22 cellular contexts compared by ENCODE assay signal in the genomic region with DNA sequence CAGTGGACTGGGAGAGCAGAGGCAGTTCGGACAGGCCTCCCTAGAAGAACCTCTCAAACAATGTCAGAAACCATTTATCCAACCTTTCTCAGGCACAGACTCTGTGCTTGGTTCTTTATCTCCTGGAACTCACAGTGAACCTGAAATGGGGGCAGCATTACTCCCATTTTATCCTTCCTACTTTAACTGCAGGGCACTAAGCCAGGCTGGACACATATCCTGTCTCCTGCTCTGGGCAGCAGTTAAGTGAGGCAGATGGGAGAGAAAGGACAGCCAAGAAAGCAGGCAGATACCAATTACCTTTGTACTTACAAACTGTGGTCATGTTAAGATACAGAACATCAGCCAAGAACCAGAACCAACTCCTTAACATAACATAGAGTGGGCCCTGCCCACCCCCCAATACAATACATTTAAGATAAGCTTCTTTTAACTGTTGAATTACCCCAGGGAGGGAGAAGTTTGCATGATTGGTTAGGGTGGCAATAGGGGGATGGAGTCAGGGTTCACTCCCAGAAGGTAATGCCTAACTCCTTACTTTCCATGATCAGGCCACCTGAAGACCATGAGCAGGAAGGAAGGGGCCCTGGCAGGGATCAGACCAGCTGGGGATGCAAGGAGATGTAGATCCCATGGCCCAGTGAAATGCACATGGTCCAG. TPM values are rescaled to one million over a fixed set of nuclear protein-coding genes. Genes with fewer than 3 reads are reported as not detected.
DNase-seq lines count a peak whose midpoint lies in the region; ATAC-seq lines count a peak whose summit lies in the region.
"Had no signal": no experiment of that assay in that cellular context is flagged by ENCODE, and none has a peak within 500 bp of the region (broad histone marks: within the 10 kb centered on the region; RNA-seq: fewer than 3 reads in every experiment).

No MANE protein-coding gene starts in this region.

- no peaks in the 10 kb centered on the region for H3K27me3 Mint-ChIP-seq in stimulated activated naive CD8-positive, alpha-beta T cell treated with anti-CD3 and anti-CD28 coated beads, Interleukin-15, amount 100 ng/mL, for 72 hours
- H3K27me3 Mint-ChIP-seq in activated naive CD8-positive, alpha-beta T cell treated with anti-CD3 and anti-CD28 coated beads, Interleukin-2, amount 10 ng/mL, durations not matched to agents 7 days and 5 days = no peaks in the 10 kb centered on the region
- H3K27me3 Mint-ChIP-seq: CD4-positive, alpha-beta memory T cell had no signal

- intact Hi-C loops in Right ventricle myocardium superior (cut with DNase I) = no loop called here

- POLR2A ChIA-PET in activated naive CD8-positive, alpha-beta T cell treated with anti-CD3 and anti-CD28 coated beads, Interleukin-2, amount 10 ng/mL, durations not matched to agents 7 days and 5 days (lab: Charles Lee) = interaction anchor here (1.1 kb wide), 1 partner anchor 49 kb away, joined by 3 read pairs; a partner anchor contains a TSS

- ATAC-seq in stimulated activated naive CD8-positive, alpha-beta T cell treated with anti-CD3 and anti-CD28 coated beads, Interleukin-15, amount 100 ng/mL, for 72 hours = peak; percentile 18
- no peak for ATAC-seq in stimulated activated naive CD8-positive, alpha-beta T cell treated with anti-CD3 and anti-CD28 coated beads, Interleukin-15, Interleukin-2, amounts not matched to agents 100 U/mL and 50 U/mL, for 24 hours
- ATAC-seq in activated naive CD8-positive, alpha-beta T cell treated with anti-CD3 and anti-CD28 coated beads, Interleukin-2, amount 10 ng/mL, durations not matched to agents 7 days and 5 days (ENCODE audit: low read depth) = no peak
- ATAC-seq in Right ventricle myocardium superior (ENCODE audit: poor library complexity) (peak; percentile 68), HG02763 (IDR thresholded peaks at IDR 0.05; ENCODE audit: unreplicated experiment) (no peak), GM21717 (IDR thresholded peaks at IDR 0.05; ENCODE audit: unreplicated experiment) (no peak)
- ATAC-seq: stimulated activated effector memory CD8-positive, alpha-beta T cell treated with anti-CD3 and anti-CD28 coated beads, Interleukin-12 subunit alpha, Interleukin-12 subunit beta, amount 100 ng/mL, for 72 hours had no signal

- H3K4me1 Mint-ChIP-seq in stimulated activated naive CD8-positive, alpha-beta T cell treated with anti-CD3 and anti-CD28 coated beads, Interleukin-15, amount 100 ng/mL, for 72 hours = no peaks in the 10 kb centered on the region
- H3K4me1 Mint-ChIP-seq in activated naive CD8-positive, alpha-beta T cell treated with anti-CD3 and anti-CD28 coated beads, Interleukin-2, amount 10 ng/mL, durations not matched to agents 7 days and 5 days = peaks cover 2% of the 10 kb centered on the region
- H3K4me1 Mint-ChIP-seq: CD4-positive, alpha-beta memory T cell; stimulated activated effector memory CD8-positive, alpha-beta T cell treated with anti-CD3 and anti-CD28 coated beads, Interleukin-12 subunit alpha, Interleukin-12 subunit beta, amount 100 ng/mL, for 72 hours had no signal

- H3K4me3 Mint-ChIP-seq in stimulated activated naive CD8-positive, alpha-beta T cell treated with anti-CD3 and anti-CD28 coated beads, Interleukin-15, amount 100 ng/mL, for 72 hours = no peak overlapping the region
- no peak overlapping the region for H3K4me3 Mint-ChIP-seq in activated naive CD8-positive, alpha-beta T cell treated with anti-CD3 and anti-CD28 coated beads, Interleukin-2, amount 10 ng/mL, durations not matched to agents 7 days and 5 days
- H3K4me3 Mint-ChIP-seq: activated naive CD4-positive, alpha-beta T cell treated with anti-CD3 and anti-CD28 coated beads for 36 hours; CD4-positive, alpha-beta memory T cell; nephron; stimulated activated effector memory CD8-positive, alpha-beta T cell treated with anti-CD3 and anti-CD28 coated beads, Interleukin-12 subunit alpha, Interleukin-12 subunit beta, amount 100 ng/mL, for 72 hours had no signal

- H3K36me3 Mint-ChIP-seq in activated naive CD8-positive, alpha-beta T cell treated with anti-CD3 and anti-CD28 coated beads, Interleukin-2, amount 10 ng/mL, durations not matched to agents 7 days and 5 days = peaks cover 12% of the 10 kb centered on the region

- DNase-seq in stimulated activated naive CD8-positive, alpha-beta T cell treated with anti-CD3 and anti-CD28 coated beads, Interleukin-15, amount 100 ng/mL, for 72 hours = no peak
- no peak for DNase-seq in stimulated activated naive CD8-positive, alpha-beta T cell treated with anti-CD3 and anti-CD28 coated beads, Interleukin-15, Interleukin-2, amounts not matched to agents 100 U/mL and 50 U/mL, for 24 hours
- no peak for DNase-seq in activated naive CD8-positive, alpha-beta T cell treated with anti-CD3 and anti-CD28 coated beads, Interleukin-2, amount 10 ng/mL, durations not matched to agents 7 days and 5 days
- DNase-seq in Right ventricle myocardium superior = no peak
- no peak for DNase-seq in inferior parietal cortex (ENCODE audit: extremely low spot score)
- no peak for DNase-seq in NCI-H1694 (lab: John Stamatoyannopoulos, UW)
- DNase-seq: activated CD4-positive, alpha-beta T cell treated with anti-CD3 and anti-CD28 coated beads for 48 hours; activated naive CD4-positive, alpha-beta T cell treated with anti-CD3 and anti-CD28 coated beads for 36 hours; CD4-positive, alpha-beta memory T cell; DMS79; HCEC 1CT; NCI-H1930; stimulated activated CD4-positive, alpha-beta T cell treated with anti-CD3 and anti-CD28 coated beads, Interleukin-12 subunit alpha, Interleukin-12 subunit beta, amount 100 ng/mL, for 4 hours had no signal

- H3K9me3 Mint-ChIP-seq in stimulated activated naive CD8-positive, alpha-beta T cell treated with anti-CD3 and anti-CD28 coated beads, Interleukin-15, amount 100 ng/mL, for 72 hours = no peaks in the 10 kb centered on the region
- no peaks in the 10 kb centered on the region for H3K9me3 Mint-ChIP-seq in activated naive CD8-positive, alpha-beta T cell treated with anti-CD3 and anti-CD28 coated beads, Interleukin-2, amount 10 ng/mL, durations not matched to agents 7 days and 5 days
- H3K9me3 Mint-ChIP-seq: activated naive CD4-positive, alpha-beta T cell treated with anti-CD3 and anti-CD28 coated beads for 36 hours; CD4-positive, alpha-beta memory T cell; stimulated activated effector memory CD8-positive, alpha-beta T cell treated with anti-CD3 and anti-CD28 coated beads, Interleukin-12 subunit alpha, Interleukin-12 subunit beta, amount 100 ng/mL, for 72 hours had no signal

- peak overlapping the region in 1 of 2 donors; percentile 50 for H3K27ac Mint-ChIP-seq in stimulated activated naive CD8-positive, alpha-beta T cell treated with anti-CD3 and anti-CD28 coated beads, Interleukin-15, amount 100 ng/mL, for 72 hours
- H3K27ac Mint-ChIP-seq in activated naive CD8-positive, alpha-beta T cell treated with anti-CD3 and anti-CD28 coated beads, Interleukin-2, amount 10 ng/mL, durations not matched to agents 7 days and 5 days = peak overlapping the region; percentile 16
- H3K27ac Mint-ChIP-seq: activated naive CD4-positive, alpha-beta T cell treated with anti-CD3 and anti-CD28 coated beads for 36 hours; nephron; stimulated activated effector memory CD8-positive, alpha-beta T cell treated with anti-CD3 and anti-CD28 coated beads, Interleukin-12 subunit alpha, Interleukin-12 subunit beta, amount 100 ng/mL, for 72 hours had no signal

RNA-seq across cellular contexts. Expression of a gene that starts 10.9 kb away (rescaled TPM):
- total RNA-seq in activated naive CD8-positive, alpha-beta T cell treated with anti-CD3 and anti-CD28 coated beads, Interleukin-2, amount 10 ng/mL, durations not matched to agents 7 days and 5 days = 1 to 10 TPM; 1.1 to 1.8 TPM
- 0.35 TPM for total RNA-seq in Right ventricle myocardium superior
- total RNA-seq: A673, mesenteric fat pad, NCI-H460, pulmonary artery endothelial cell had no signal

RNA-seq across cellular contexts. Expression of a gene that starts 27.9 kb away (rescaled TPM):
- total RNA-seq in activated naive CD8-positive, alpha-beta T cell treated with anti-CD3 and anti-CD28 coated beads, Interleukin-2, amount 10 ng/mL, durations not matched to agents 7 days and 5 days = 10 to 100 TPM; 59.0 to 59.1 TPM
- total RNA-seq in Right ventricle myocardium superior = 78.1 TPM

RNA-seq across cellular contexts. Expression of a gene that starts 35.6 kb away (rescaled TPM):
- total RNA-seq in activated naive CD8-positive, alpha-beta T cell treated with anti-CD3 and anti-CD28 coated beads, Interleukin-2, amount 10 ng/mL, durations not matched to agents 7 days and 5 days = not detected
- total RNA-seq in Right ventricle myocardium superior = 5.1 TPM
- total RNA-seq: A673; activated naive CD4-positive, alpha-beta T cell treated with anti-CD3 and anti-CD28 coated beads for 36 hours; CD4-positive, alpha-beta memory T cell; epithelial cell of proximal tubule; NCI-H460; pulmonary artery endothelial cell had no signal

RNA-seq across cellular contexts. Expression of a gene that starts 44.1 kb away (rescaled TPM):
- total RNA-seq in activated naive CD8-positive, alpha-beta T cell treated with anti-CD3 and anti-CD28 coated beads, Interleukin-2, amount 10 ng/mL, durations not matched to agents 7 days and 5 days = not detected
- 31.7 TPM for total RNA-seq in Right ventricle myocardium superior
- total RNA-seq: CD4-positive, alpha-beta memory T cell had no signal

RNA-seq across cellular contexts. Expression of a gene that starts 49.1 kb away (rescaled TPM):
- total RNA-seq in activated naive CD8-positive, alpha-beta T cell treated with anti-CD3 and anti-CD28 coated beads, Interleukin-2, amount 10 ng/mL, durations not matched to agents 7 days and 5 days = 10 to 100 TPM; 17.3 to 19.6 TPM
- total RNA-seq in Right ventricle myocardium superior = 10.4 TPM

Comparison
In these comparisons a context has a peak if more than half of its experiments do, and no peak if none do; other contexts are left out.
1. ATAC-seq: peak in stimulated activated naive CD8-positive, alpha-beta T cell treated with anti-CD3 and anti-CD28 coated beads, Interleukin-15, amount 100 ng/mL, for 72 hours (single experiment) and Right ventricle myocardium superior (single experiment); none in stimulated activated naive CD8-positive, alpha-beta T cell treated with anti-CD3 and anti-CD28 coated beads, Interleukin-15, Interleukin-2, amounts not matched to agents 100 U/mL and 50 U/mL, for 24 hours (single experiment), activated naive CD8-positive, alpha-beta T cell treated with anti-CD3 and anti-CD28 coated beads, Interleukin-2, amount 10 ng/mL, durations not matched to agents 7 days and 5 days (single experiment), HG02763 (single experiment) and GM21717 (single experiment).